Comparison of ENCODE assay signal across 13 cellular contexts in the genomic region with DNA sequence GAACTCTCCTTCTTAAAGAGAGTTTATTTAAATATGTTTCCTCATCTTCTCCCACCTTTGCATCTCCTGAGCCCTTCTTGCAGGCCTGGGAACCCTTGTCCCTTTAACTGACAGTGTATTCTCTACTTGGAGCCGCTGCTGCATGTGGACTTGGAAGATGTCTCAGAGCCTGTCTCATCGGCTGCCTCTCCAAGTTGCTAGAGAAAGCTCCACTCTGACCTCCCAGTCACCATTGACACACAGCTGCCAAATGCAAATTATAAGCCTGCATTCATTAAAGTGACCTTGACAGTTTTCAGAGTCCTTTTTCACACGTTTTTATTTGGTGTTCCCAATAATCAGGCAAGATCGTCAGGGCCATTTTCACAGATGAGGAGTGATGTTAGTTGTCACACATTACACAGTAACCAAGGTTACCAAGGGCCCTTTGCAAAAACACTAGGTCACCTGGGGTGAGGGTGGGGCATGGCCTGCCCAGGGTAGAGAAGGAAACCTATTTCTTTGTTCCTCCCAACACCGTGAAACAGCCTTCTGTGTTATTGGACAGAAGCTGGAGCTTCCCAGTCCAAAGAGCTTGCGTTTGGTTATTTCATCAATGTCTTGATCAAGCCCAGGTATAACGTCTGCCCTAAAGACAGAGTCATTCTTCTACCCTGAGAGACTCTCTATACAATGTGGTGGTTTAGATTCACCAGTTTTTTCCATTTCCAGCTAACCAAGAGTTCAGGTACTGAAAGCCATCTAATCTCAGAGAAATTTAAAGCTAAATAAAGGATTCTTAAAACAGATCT.
DNase-seq lines count a peak whose midpoint lies in the region; ATAC-seq and TF ChIP-seq lines count a peak whose summit lies in the region.
"Had no signal": no experiment of that assay in that cellular context is flagged by ENCODE, and none has a peak within 500 bp of the region (broad histone marks: within the 10 kb centered on the region; RNA-seq: fewer than 3 reads in every experiment).

No MANE protein-coding gene starts in this region.

- no peak for ATAC-seq in HG03095 (IDR thresholded peaks at IDR 0.05; ENCODE audit: unreplicated experiment)

- TF ChIP-seq CTCF in brain microvascular endothelial cell (IDR thresholded peaks at IDR 0.05; ENCODE audit: low read depth, low read length, missing control alignments) (no peak), osteoblast (IDR thresholded peaks at IDR 0.05; ENCODE audit: extremely low read depth, low read depth, low read length) (no peak)

- peaks cover 74% of the 10 kb centered on the region for H3K36me3 ChIP-seq in BLaER1
- peaks cover 80% of the 10 kb centered on the region for H3K36me3 ChIP-seq in KOPT-K1 (ENCODE audit: insufficient read depth, low read length)
- H3K36me3 ChIP-seq in brain microvascular endothelial cell (replicated peaks) = no peaks in the 10 kb centered on the region
- no peaks in the 10 kb centered on the region for H3K36me3 ChIP-seq in osteoblast (ENCODE audit: insufficient read depth, low read length)
- H3K36me3 ChIP-seq: SJSA1 had no signal

- H3K9me3 ChIP-seq in BLaER1 (no peaks in the 10 kb centered on the region), KOPT-K1 (ENCODE audit: insufficient read depth, low read length, poor library complexity, severe bottlenecking) (no peaks in the 10 kb centered on the region), osteoblast (ENCODE audit: low read depth, low read length) (no peaks in the 10 kb centered on the region)
- H3K9me3 ChIP-seq: SJSA1 had no signal

- peak overlapping the region; percentile 3; the same call in 1 of the 2 replicates for H3K9ac ChIP-seq in BLaER1

- peak overlapping the region; percentile 35 for H2AFZ ChIP-seq in osteoblast (ENCODE audit: low read length)

- H4K20me1 ChIP-seq in BLaER1 = peaks cover 93% of the 10 kb centered on the region
- H4K20me1 ChIP-seq in osteoblast (ENCODE audit: insufficient read depth, low read length) = no peaks in the 10 kb centered on the region

- H3K79me2 ChIP-seq in osteoblast (ENCODE audit: insufficient read depth, low read length) = peaks cover 32% of the 10 kb centered on the region

- H3K4me3 ChIP-seq in BLaER1 (no peak overlapping the region; the same call in 1 of the 2 replicates), brain microvascular endothelial cell (ENCODE audit: low read depth, low read length) (no peak overlapping the region), osteoblast (ENCODE audit: insufficient read depth, low read length) (peak overlapping the region; percentile 32)
- H3K4me3 ChIP-seq: SJSA1 had no signal

- H3K27me3 ChIP-seq in BLaER1 (no peaks in the 10 kb centered on the region), brain microvascular endothelial cell (replicated peaks) (no peaks in the 10 kb centered on the region), osteoblast (ENCODE audit: insufficient read depth, low read length) (no peaks in the 10 kb centered on the region)
- H3K27me3 ChIP-seq: SJSA1 had no signal

- DNase-seq in brain microvascular endothelial cell (no peak), osteoblast (ENCODE audit: insufficient read length, low spot score, missing footprints) (no peak), SHP77 treated with DMSO at 0.1 percent for 48 hours (lab: John Stamatoyannopoulos, UW) (no peak), inferior parietal cortex (ENCODE audit: extremely low spot score) (no peak)
- no peak for DNase-seq in stimulated activated CD4-positive, alpha-beta T cell treated with anti-CD3 and anti-CD28 coated beads, Interleukin-12 subunit alpha, Interleukin-12 subunit beta, amount 100 ng/mL, for 4 hours
- DNase-seq: activated naive CD8-positive, alpha-beta T cell treated with anti-CD3 and anti-CD28 coated beads, Interleukin-2, amount 10 ng/mL, durations not matched to agents 7 days and 5 days; KG1; NCI-H345; retina had no signal

- H3K4me2 ChIP-seq in BLaER1 (peak overlapping the region; percentile 80), osteoblast (ENCODE audit: insufficient read depth, low read length) (peak overlapping the region; percentile 86)

- peaks cover 47% of the 10 kb centered on the region for H3K4me1 ChIP-seq in BLaER1
- H3K4me1 ChIP-seq in osteoblast (ENCODE audit: insufficient read depth, low read length) = peaks cover 21% of the 10 kb centered on the region
- H3K4me1 ChIP-seq: SJSA1 had no signal

- H3K27ac ChIP-seq in BLaER1 (peak overlapping the region; percentile 23), KOPT-K1 (ENCODE audit: low read depth, low read length, poor library complexity, severe bottlenecking) (peak overlapping the region; percentile 26), brain microvascular endothelial cell (peak overlapping the region; percentile 77), osteoblast (ENCODE audit: low read depth, low read length) (peak overlapping the region; percentile 90)
- H3K27ac ChIP-seq: SJSA1 had no signal

- in situ Hi-C loops in brain microvascular endothelial cell (cut with HindIII; ENCODE audit: low pct_ligation_motif_present, low sequenced_read_pairs) = no loop called here

Comparison
In these comparisons a context has a peak if more than half of its experiments do, and no peak if none do; other contexts are left out.
1. H3K27ac ChIP-seq: peak in every context shown above with its lines; median percentile 90 in osteoblast; 77 in brain microvascular endothelial cell; 26 in KOPT-K1; 23 in BLaER1.